ENCODE assay signal across 8 cellular contexts in genomic region chr17:47099987-47100711, GRCh38.
DNase-seq lines count a peak whose midpoint lies in the region; ATAC-seq and TF ChIP-seq lines count a peak whose summit lies in the region.

No MANE protein-coding gene starts in this region.

- no peaks in the 10 kb centered on the region for H3K9me3 Mint-ChIP-seq in effector memory CD8-positive, alpha-beta T cell
- H3K9me3 Mint-ChIP-seq in memory B cell, result no peaks in the 10 kb centered on the region

- DNase-seq in COLO668 (lab: John Stamatoyannopoulos, UW; ENCODE audit: unreplicated experiment) (peak; percentile 83), GM20000 (ENCODE audit: low spot score) (peak; percentile 86), HS-5 (ENCODE audit: low read depth) (peak; percentile 61), NK-92 (lab: John Stamatoyannopoulos, UW; ENCODE audit: unreplicated experiment) (peak; percentile 48), memory B cell (ENCODE audit: low spot score in 2 of 2) (peak; percentile 87 to 88)
- DNase-seq in activated CD8-positive, alpha-beta memory T cell treated with anti-CD3 and anti-CD28 coated beads for 24 hours, result peak; percentile 97
- peak; percentile 86 to 94 (median 89) for DNase-seq in effector memory CD8-positive, alpha-beta T cell
- DNase-seq in stimulated activated CD8-positive, alpha-beta memory T cell treated with anti-CD3 and anti-CD28 coated beads, Interleukin-12 subunit alpha, Interleukin-12 subunit beta, amount 100 ng/mL, for 1 hour (ENCODE audit: low read depth), result peak; percentile 79

- peaks cover 11 to 20% of the 10 kb centered on the region in 2 donors for H3K4me1 Mint-ChIP-seq in effector memory CD8-positive, alpha-beta T cell (ENCODE audit: low read depth in 2 of 2)
- peaks cover 20% of the 10 kb centered on the region for H3K4me1 Mint-ChIP-seq in memory B cell

- peak overlapping the region; percentile 83 to 97 for H3K4me3 Mint-ChIP-seq in effector memory CD8-positive, alpha-beta T cell
- peak overlapping the region; percentile 99 for H3K4me3 Mint-ChIP-seq in memory B cell

- peaks cover 13% of the 10 kb centered on the region for H3K36me3 Mint-ChIP-seq in effector memory CD8-positive, alpha-beta T cell (ENCODE audit: insufficient read depth)
- peaks cover 2% of the 10 kb centered on the region for H3K36me3 Mint-ChIP-seq in memory B cell

- H3K27ac Mint-ChIP-seq in effector memory CD8-positive, alpha-beta T cell, result peak overlapping the region; percentile 82 to 97
- peak overlapping the region; percentile 93 for H3K27ac Mint-ChIP-seq in memory B cell

- TF ChIP-seq CTCF in GM20000 (IDR thresholded peaks at IDR 0.05; ENCODE audit: extremely low read depth, missing control alignments), result no peak

- H3K27me3 Mint-ChIP-seq in effector memory CD8-positive, alpha-beta T cell, result no peaks in the 10 kb centered on the region
- no peaks in the 10 kb centered on the region for H3K27me3 Mint-ChIP-seq in memory B cell

- ATAC-seq in effector memory CD8-positive, alpha-beta T cell (replicated peaks), result peak; percentile 99
- peak; percentile 96 for ATAC-seq in memory B cell (ENCODE audit: low read depth)

Comparison
In these comparisons a context has a peak if more than half of its experiments do, and no peak if none do; other contexts are left out.
1. Peak in every context shown above with its lines: DNase-seq and ATAC-seq.